Comparison of ENCODE assay signal across 10 cellular contexts in the genomic region with DNA sequence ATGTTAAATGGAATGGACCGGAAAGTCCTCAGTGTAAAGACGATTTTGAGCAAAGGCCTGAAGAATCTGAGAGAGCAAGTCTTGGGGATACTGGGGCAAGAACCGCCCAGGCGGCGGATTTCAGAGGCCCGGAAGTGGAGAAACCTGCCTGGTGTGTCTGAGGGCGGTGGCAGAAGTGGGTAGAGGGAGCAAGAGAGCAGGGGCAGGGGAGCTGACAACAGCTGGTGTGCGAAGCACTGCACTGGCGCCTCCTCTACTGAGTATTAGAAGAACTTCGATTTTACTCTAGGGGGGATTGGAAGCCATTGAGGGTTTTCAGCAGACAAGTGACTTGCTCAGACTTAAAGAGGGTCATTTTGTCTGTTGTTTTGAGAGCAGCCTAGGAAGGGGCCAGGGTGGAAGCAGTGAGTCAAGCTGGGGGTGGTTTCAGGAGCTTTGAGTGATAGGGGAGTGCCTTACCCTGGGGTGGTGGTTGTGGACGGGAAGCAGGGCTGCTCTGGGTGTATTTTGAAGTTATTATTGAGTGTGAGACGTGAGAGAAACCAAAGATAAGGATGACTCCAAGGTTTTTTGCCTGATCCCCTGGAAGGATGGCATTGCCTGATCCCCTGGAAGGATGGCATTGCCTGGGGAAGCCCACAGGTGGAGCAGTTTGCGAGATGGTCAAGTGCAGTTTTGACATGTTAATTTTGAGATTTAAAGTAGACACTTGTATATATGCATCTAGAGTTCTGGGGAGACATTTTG. TPM values are rescaled to one million over a fixed set of nuclear protein-coding genes. Genes with fewer than 3 reads are reported as not detected.
DNase-seq lines count a peak whose midpoint lies in the region; ATAC-seq, FAIRE-seq and TF ChIP-seq lines count a peak whose summit lies in the region.
"Had no signal": no experiment of that assay in that cellular context is flagged by ENCODE, and none has a peak within 500 bp of the region (broad histone marks: within the 10 kb centered on the region; RNA-seq: fewer than 3 reads in every experiment).

No MANE protein-coding gene starts in this region.

- no peaks in the 10 kb centered on the region for H4K20me1 ChIP-seq in K562 (replicated peaks; ENCODE audit: control insufficient read depth, insufficient read depth, low read length)

- intact Hi-C loops in K562 (cut with micrococcal nuclease), result loop anchor here (1.0 to 5.0 kb wide), 3 partner anchors 73 to 182 kb away; no protein-coding TSS in a partner anchor

- no peaks in the 10 kb centered on the region for H3K9me3 ChIP-seq in RWPE2 (ENCODE audit: severe bottlenecking)
- H3K9me3 ChIP-seq in K562 (replicated peaks; ENCODE audit: control insufficient read depth, insufficient read depth, low read depth, low read length), result no peaks in the 10 kb centered on the region

- peaks cover 3% of the 10 kb centered on the region for H3K9me1 ChIP-seq in K562 (ENCODE audit: control insufficient read depth, insufficient read depth, low read length)

- CTCF ChIA-PET in K562 (lab: Yijun Ruan, JAX; ENCODE audit: low intra/inter-chr PET ratio), result interaction anchor here (0.7 to 2.1 kb wide), 3 partner anchors 108 to 776 kb away, joined by 3 to 10 read pairs (median 3); no protein-coding TSS in a partner anchor

- no peak overlapping the region for H3K4me2 ChIP-seq in K562 (ENCODE audit: insufficient read depth, low read length)

- FAIRE-seq in K562 (lab: Jason Lieb, UNC), result no peak
- FAIRE-seq: astrocyte, RCC 7860 had no signal

- no peak overlapping the region for H3K9ac ChIP-seq in K562 (ENCODE audit: insufficient read depth in 1 of 2, low read depth in 2 of 2, low read length in 2 of 2)

- no TSS peak for BruUV-seq in K562 (replicated peaks; lab: Mats Ljungman, UMichigan)

- H3K36me3 ChIP-seq in RWPE2 (ENCODE audit: low read depth) (peaks cover 66% of the 10 kb centered on the region), K562 (ENCODE audit: control insufficient read depth, insufficient read depth, low read length) (peaks cover 14% of the 10 kb centered on the region; the same call in 2 of the 3 replicates)

- H3K4me1 ChIP-seq in RWPE2 (ENCODE audit: insufficient read depth, poor library complexity, severe bottlenecking) (no peaks in the 10 kb centered on the region), K562 (replicated peaks in 1 of 2; ENCODE audit: control insufficient read depth in 2 of 2, insufficient read depth in 2 of 2, low read length in 2 of 2) (no peaks in the 10 kb centered on the region)

- H2AFZ ChIP-seq in K562 (ENCODE audit: low read depth, low read length), result no peak overlapping the region

- TF ChIP-seq CTCF in RWPE2 (IDR thresholded peaks at IDR 0.05; ENCODE audit: poor library complexity, severe bottlenecking) (no peak), K562 (IDR thresholded peaks at IDR 0.05 in 2 of 3, conservative IDR thresholded peaks at IDR 0.05 in 1 of 3; ENCODE audit: insufficient read depth in 2 of 3, low read depth in 1 of 3, low read length in 3 of 3) (no peak; a peak in 1 of 6 replicates)

- H3K27me3 ChIP-seq in RWPE2 (ENCODE audit: insufficient read depth, poor library complexity, severe bottlenecking) (no peaks in the 10 kb centered on the region), K562 (ENCODE audit: control insufficient read depth in 2 of 2, insufficient read depth in 2 of 2, low read length in 2 of 2) (no peaks in the 10 kb centered on the region)

- H3K4me3 ChIP-seq in RWPE2 (ENCODE audit: severe bottlenecking) (no peak overlapping the region), K562 (no peak overlapping the region)

- in situ Hi-C loops in K562 (cut with MboI), result no loop called here

- ATAC-seq in RWPE2 (ENCODE audit: low read depth) (0 out of 3 replicates have a peak, but pooled peaks have one; percentile 33), K562 (peak; percentile 69)
- ATAC-seq in stimulated activated naive CD8-positive, alpha-beta T cell treated with anti-CD3 and anti-CD28 coated beads, Interleukin-15, Interleukin-2, amounts not matched to agents 100 U/mL and 50 U/mL, for 24 hours, result peak; percentile 96

- H3K27ac ChIP-seq in RWPE2 (ENCODE audit: poor library complexity, severe bottlenecking) (no peak overlapping the region), K562 (ENCODE audit: extremely low read depth, low read depth, low read length) (no peak overlapping the region)

- POLR2A ChIA-PET in K562 (lab: Yijun Ruan, JAX), result no interaction called here

- TF ChIP-seq POLR2A in K562 (conservative IDR thresholded peaks at IDR 0.05), result no peak

- no peaks in the 10 kb centered on the region for H3K79me2 ChIP-seq in K562 (ENCODE audit: control insufficient read depth, insufficient read depth, low read length)

- no peak for TF ChIP-seq EP300 in K562 (IDR thresholded peaks at IDR 0.05; ENCODE audit: low read length)

- 81% methylated on average over 6 of the region's 13 CpGs for WGBS in K562 (ENCODE audit: insufficient coverage, low coverage, missing lambda C conversion rate)

- DNase-seq in activated CD8-positive, alpha-beta memory T cell treated with anti-CD3 and anti-CD28 coated beads, Interleukin-2, amount 50 U/mL, for 24 hours (ENCODE audit: extremely low read depth), result peak; percentile 10
- no peak for DNase-seq in activated CD8-positive, alpha-beta memory T cell treated with anti-CD3 and anti-CD28 coated beads, Interleukin-2, amount 50 U/mL, for 48 hours
- DNase-seq in RWPE2 (ENCODE audit: low spot score) (no peak), K562 (ENCODE audit: extremely low read depth in 1 of 4, low spot score in 3 of 4) (no peak), SIG-M5 treated with dmso at 0.1 percent for 504 hours (lab: John Stamatoyannopoulos, UW; ENCODE audit: unreplicated experiment) (no peak), NCI-H1417 treated with DMSO at 0.1 percent for 48 hours (lab: John Stamatoyannopoulos, UW) (no peak), NCI-H1105 (lab: John Stamatoyannopoulos, UW) (no peak)
- peak; percentile 49 for DNase-seq in stimulated activated naive CD8-positive, alpha-beta T cell treated with anti-CD3 and anti-CD28 coated beads, Interleukin-15, Interleukin-2, amounts not matched to agents 100 U/mL and 50 U/mL, for 24 hours

- no peak; a peak in 1 of 4 replicates for TF ChIP-seq RAD21 in K562 (CRISPR knock-in tag; conservative IDR thresholded peaks at IDR 0.05 in 1 of 2, IDR thresholded peaks at IDR 0.05 in 1 of 2)

TF ChIP-seq in K562, 482 proteins besides CTCF, POLR2A, EP300 and RAD21:
- TF ChIP-seq TAF1 (IDR thresholded peaks at IDR 0.05; ENCODE audit: control insufficient read depth, extremely low read depth, insufficient read depth, low read length, severe bottlenecking) (no peak), ZNF551 (CRISPR knock-in tag; IDR thresholded peaks at IDR 0.05) (no peak)

RNA-seq across cellular contexts. Expression of a gene that starts 52.5 kb away (rescaled TPM):
- 21.6 and 31.4 TPM in 2 replicates for total RNA-seq in K562 (2011; cell fraction: chromatin; rRNA removed; ENCODE audit: low replicate concordance)
- total RNA-seq in K562 (2011; cell fraction: nucleolus; rRNA removed), result 15.7 and 17.1 TPM in 2 replicates
- 11.2 and 15.4 TPM in 2 replicates for total RNA-seq in K562 (2011; cell fraction: nucleoplasm; rRNA removed)
- total RNA-seq in K562 (2014; rRNA removed) (2.4 and 3.7 TPM in 2 replicates), K562 (2014; rRNA removed; fragmentation: Illumina TruSeq; extraction: Trizol) (4.7 and 6.1 TPM in 2 replicates), K562 (2015; rRNA removed; fragmentation: Illumina TruSeq; extraction: Trizol) (4.9 and 5.8 TPM in 2 replicates), K562 (2021) (8.4 and 8.7 TPM in 2 replicates)
- polyA plus RNA-seq in K562 (2011; rRNA removed) (3.4 and 3.7 TPM in 2 replicates), K562 (2014; fragmentation: Illumina TruSeq; extraction: Trizol) (2.9 and 3.0 TPM in 2 replicates), K562 (2014; fragmentation: Nextera tagmentation; extraction: Ambion mirVana) (under 1 TPM; 0.35 to 0.65 TPM), K562 (2014; rRNA removed) (4.1 and 4.4 TPM in 2 replicates)
- 2.9 and 3.3 TPM in 2 replicates for polyA plus RNA-seq in K562 (2011; cell fraction: cytosol; rRNA removed)
- 10.4 and 12.4 TPM in 2 replicates for polyA plus RNA-seq in K562 (2011; cell fraction: nucleus; rRNA removed)
- polyA plus RNA-seq in K562 (2012), result 2.1 and 2.9 TPM in 2 replicates
- 18.1 and 22.8 TPM in 2 replicates for polyA minus RNA-seq in K562 (2011; rRNA and poly(A)+ RNA removed)
- polyA minus RNA-seq in K562 (2011; cell fraction: cytosol; rRNA and poly(A)+ RNA removed), result 8.0 and 10.1 TPM in 2 replicates
- 19.8 and 25.1 TPM in 2 replicates for polyA minus RNA-seq in K562 (2011; cell fraction: nucleus; rRNA and poly(A)+ RNA removed)

Comparison
In these comparisons a context has a peak if more than half of its experiments do, and no peak if none do; other contexts are left out.
1. DNase-seq: peak in activated CD8-positive, alpha-beta memory T cell treated with anti-CD3 and anti-CD28 coated beads, Interleukin-2, amount 50 U/mL, for 24 hours (single experiment) and stimulated activated naive CD8-positive, alpha-beta T cell treated with anti-CD3 and anti-CD28 coated beads, Interleukin-15, Interleukin-2, amounts not matched to agents 100 U/mL and 50 U/mL, for 24 hours (single experiment); none in activated CD8-positive, alpha-beta memory T cell treated with anti-CD3 and anti-CD28 coated beads, Interleukin-2, amount 50 U/mL, for 48 hours (single experiment), RWPE2 (single experiment), K562 (0 of 4), SIG-M5 treated with dmso at 0.1 percent for 504 hours (single experiment), NCI-H1417 treated with DMSO at 0.1 percent for 48 hours (single experiment) and NCI-H1105 (single experiment).
2. ATAC-seq: peak in every context shown above with its lines; median percentile 96 in stimulated activated naive CD8-positive, alpha-beta T cell treated with anti-CD3 and anti-CD28 coated beads, Interleukin-15, Interleukin-2, amounts not matched to agents 100 U/mL and 50 U/mL, for 24 hours; 69 in K562; 33 in RWPE2.